Comparison of ENCODE assay signal across 8 cellular contexts in the genomic region with DNA sequence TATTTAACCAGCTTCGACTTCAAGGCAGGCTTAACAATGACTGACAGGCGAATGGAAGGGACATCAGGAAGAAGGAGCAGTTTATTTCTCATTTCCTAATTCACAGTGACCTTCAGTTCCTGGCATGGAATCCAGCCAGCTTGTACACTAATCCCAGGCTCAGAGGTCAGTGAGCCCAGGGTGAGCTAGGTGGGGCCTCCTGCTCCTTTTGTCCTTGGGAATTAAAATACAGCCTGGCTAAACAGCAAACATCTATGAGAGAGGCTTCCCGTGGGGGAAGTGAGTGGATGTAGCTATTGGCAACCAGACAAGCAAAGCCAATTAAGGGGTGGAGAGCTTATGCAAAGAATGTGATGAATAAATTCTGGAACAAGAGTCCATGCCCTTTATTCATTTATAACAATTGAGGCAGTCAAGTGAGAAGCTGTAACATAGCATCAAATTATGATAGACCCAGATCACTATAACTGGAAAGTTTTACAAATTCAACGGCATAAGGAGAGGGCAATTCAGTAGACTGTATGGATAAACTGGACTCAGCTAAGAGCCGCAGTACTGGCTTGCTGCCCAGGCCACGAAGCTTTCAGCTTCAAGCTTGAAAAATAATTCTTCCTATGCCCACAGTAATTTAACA. TPM values are rescaled to one million over a fixed set of nuclear protein-coding genes. Genes with fewer than 3 reads are reported as not detected.
DNase-seq lines count a peak whose midpoint lies in the region; ATAC-seq, FAIRE-seq and TF ChIP-seq lines count a peak whose summit lies in the region.

No MANE protein-coding gene starts in this region.

- no peak for DNase-seq in CD8-positive, alpha-beta memory T cell
- DNase-seq in NCI-H146 treated with DMSO at 0.1 percent for 48 hours (lab: John Stamatoyannopoulos, UW; ENCODE audit: unreplicated experiment) = peak; percentile 73
- peak; percentile 91 for DNase-seq in astrocyte (ENCODE audit: low read depth)
- peak; percentile 85 for DNase-seq in iris pigment epithelial cell (ENCODE audit: low read depth)
- no peak for DNase-seq in ACHN
- no peak for DNase-seq in HEK293T (ENCODE audit: extremely low spot score)

- in situ Hi-C loops in ACHN (cut with HindIII; ENCODE audit: low pct_ligation_motif_present, low pct_unique_long_range_greater_than_20kb, low sequenced_read_pairs) = no loop called here

- CTCF ChIA-PET in CD8-positive, alpha-beta memory T cell (lab: Charles Lee) = interaction anchor here (1.0 to 3.6 kb wide), 8 partner anchors 8 to 60 kb away, joined by 3 to 29 read pairs (median 4); a partner anchor contains a TSS
- CTCF ChIA-PET in HEK293T (lab: Yijun Ruan, JAX) = interaction anchor here (0.6 to 1.2 kb wide), 2 partner anchors 113 to 198 kb away, joined by 3 to 6 read pairs; no protein-coding TSS in a partner anchor

- POLR2A ChIA-PET in CD8-positive, alpha-beta memory T cell (lab: Charles Lee) = interaction anchor here (0.6 to 0.8 kb wide), 3 partner anchors 10 to 60 kb away, joined by 3 to 4 read pairs (median 3); no protein-coding TSS in a partner anchor
- POLR2A ChIA-PET in HEK293T (lab: Yijun Ruan, JAX) = no interaction called here

- no peaks in the 10 kb centered on the region for H3K9me3 Mint-ChIP-seq in CD8-positive, alpha-beta memory T cell
- H3K9me3 Mint-ChIP-seq in astrocyte (ENCODE audit: unreplicated experiment) = no peaks in the 10 kb centered on the region
- H3K9me3 Mint-ChIP-seq in stimulated activated memory B cell treated with anti-CD40 and anti-IgM and Interleukin-4, amounts not matched to agents 10 μg/mL and 1 μg/mL and 100 μg/mL, for 72 hours = no peaks in the 10 kb centered on the region

- no peak for FAIRE-seq in astrocyte (lab: Jason Lieb, UNC)

- ATAC-seq in stimulated activated memory B cell treated with anti-CD40 and anti-IgM and Interleukin-4, amounts not matched to agents 10 μg/mL and 1 μg/mL and 100 μg/mL, for 72 hours = no peak
- no peak for ATAC-seq in HG03280 (IDR thresholded peaks at IDR 0.05; ENCODE audit: unreplicated experiment)

- H3K4me3 Mint-ChIP-seq in CD8-positive, alpha-beta memory T cell = peak overlapping the region in 3 of 7 donors; percentile 10 to 47 (median 41)
- no peak overlapping the region for H3K4me3 Mint-ChIP-seq in astrocyte (ENCODE audit: unreplicated experiment)
- no peak overlapping the region for H3K4me3 Mint-ChIP-seq in stimulated activated memory B cell treated with anti-CD40 and anti-IgM and Interleukin-4, amounts not matched to agents 10 μg/mL and 1 μg/mL and 100 μg/mL, for 72 hours

- peaks cover 93% of the 10 kb centered on the region for H3K4me1 ChIP-seq in CD8-positive, alpha-beta memory T cell (ENCODE audit: insufficient read depth, low read length)
- H3K4me1 ChIP-seq in astrocyte (ENCODE audit: insufficient read depth, low read length) = peaks cover 46% of the 10 kb centered on the region

- H3K9me3 ChIP-seq in CD8-positive, alpha-beta memory T cell (ENCODE audit: low read length) = no peaks in the 10 kb centered on the region
- no peaks in the 10 kb centered on the region for H3K9me3 ChIP-seq in astrocyte (ENCODE audit: insufficient read depth, low read depth, low read length)

- no peaks in the 10 kb centered on the region for H3K27me3 Mint-ChIP-seq in CD8-positive, alpha-beta memory T cell
- H3K27me3 Mint-ChIP-seq in astrocyte (ENCODE audit: low read depth, unreplicated experiment) = no peaks in the 10 kb centered on the region
- no peaks in the 10 kb centered on the region for H3K27me3 Mint-ChIP-seq in stimulated activated memory B cell treated with anti-CD40 and anti-IgM and Interleukin-4, amounts not matched to agents 10 μg/mL and 1 μg/mL and 100 μg/mL, for 72 hours

- peaks cover 91 to 99% (median 93%) of the 10 kb centered on the region in 3 donors for H3K4me1 Mint-ChIP-seq in CD8-positive, alpha-beta memory T cell
- peaks cover 20% of the 10 kb centered on the region for H3K4me1 Mint-ChIP-seq in astrocyte (ENCODE audit: low read depth, unreplicated experiment)
- H3K4me1 Mint-ChIP-seq in stimulated activated memory B cell treated with anti-CD40 and anti-IgM and Interleukin-4, amounts not matched to agents 10 μg/mL and 1 μg/mL and 100 μg/mL, for 72 hours = peaks cover 63% of the 10 kb centered on the region

- H3K4me3 ChIP-seq in CD8-positive, alpha-beta memory T cell (ENCODE audit: low read length) = no peak overlapping the region
- no peak overlapping the region for H3K4me3 ChIP-seq in astrocyte (ENCODE audit: insufficient read depth, low read depth, low read length)

- no peak for TF ChIP-seq CTCF in astrocyte (IDR thresholded peaks at IDR 0.05; ENCODE audit: insufficient read depth, low read depth, low read length)

- H3K4me2 ChIP-seq in astrocyte (ENCODE audit: low read length) = peak overlapping the region; percentile 67

- no peak overlapping the region for H3K27ac ChIP-seq in CD8-positive, alpha-beta memory T cell (ENCODE audit: low read depth, low read length)
- H3K27ac ChIP-seq in astrocyte (ENCODE audit: low read depth, low read length) = peak overlapping the region; percentile 92

- peaks cover 5 to 87% (median 26%) of the 10 kb centered on the region in 3 donors for H3K36me3 Mint-ChIP-seq in CD8-positive, alpha-beta memory T cell
- peaks cover 23% of the 10 kb centered on the region for H3K36me3 Mint-ChIP-seq in astrocyte (ENCODE audit: low read depth, unreplicated experiment)
- peaks cover 81% of the 10 kb centered on the region for H3K36me3 Mint-ChIP-seq in stimulated activated memory B cell treated with anti-CD40 and anti-IgM and Interleukin-4, amounts not matched to agents 10 μg/mL and 1 μg/mL and 100 μg/mL, for 72 hours

- no peaks in the 10 kb centered on the region for H3K27me3 ChIP-seq in CD8-positive, alpha-beta memory T cell (ENCODE audit: insufficient read depth, low read length, poor library complexity, severe bottlenecking)
- no peaks in the 10 kb centered on the region for H3K27me3 ChIP-seq in astrocyte (ENCODE audit: insufficient read depth, low read length)

- H3K27ac Mint-ChIP-seq in CD8-positive, alpha-beta memory T cell = peak overlapping the region; percentile 62 to 93 (median 86)
- H3K27ac Mint-ChIP-seq in astrocyte (ENCODE audit: unreplicated experiment) = peak overlapping the region; percentile 44
- H3K27ac Mint-ChIP-seq in stimulated activated memory B cell treated with anti-CD40 and anti-IgM and Interleukin-4, amounts not matched to agents 10 μg/mL and 1 μg/mL and 100 μg/mL, for 72 hours = peak overlapping the region; percentile 49

- no peaks in the 10 kb centered on the region for H4K20me1 ChIP-seq in astrocyte (ENCODE audit: insufficient read depth, low read length)

- H3K79me2 ChIP-seq in astrocyte (ENCODE audit: insufficient read depth, low read length) = peaks cover 36% of the 10 kb centered on the region

- peaks cover 41% of the 10 kb centered on the region for H3K36me3 ChIP-seq in CD8-positive, alpha-beta memory T cell (ENCODE audit: insufficient read depth, low read length)
- H3K36me3 ChIP-seq in astrocyte (ENCODE audit: insufficient read depth, low read length) = peaks cover 18% of the 10 kb centered on the region

- H2AFZ ChIP-seq in astrocyte (ENCODE audit: low read depth, low read length) = no peak overlapping the region

- H3K9ac ChIP-seq in astrocyte (ENCODE audit: low read length) = peak overlapping the region; percentile 69

TF ChIP-seq in HEK293T, 16 proteins besides CTCF, POLR2A, EP300 and RAD21:
- TF ChIP-seq NFRKB (IDR thresholded peaks at IDR 0.05) (no peak), FOXM1 (IDR thresholded peaks at IDR 0.05; ENCODE audit: borderline replicate concordance) (no peak), L3MBTL2 (conservative IDR thresholded peaks at IDR 0.05) (no peak), ZNF384 (IDR thresholded peaks at IDR 0.05) (no peak), LEF1 (IDR thresholded peaks at IDR 0.05; ENCODE audit: borderline replicate concordance) (no peak), BHLHE40 (IDR thresholded peaks at IDR 0.05; ENCODE audit: borderline replicate concordance) (no peak), ELF4 (IDR thresholded peaks at IDR 0.05) (no peak), FOXK2 (IDR thresholded peaks at IDR 0.05) (no peak), TARDBP (IDR thresholded peaks at IDR 0.05) (no peak), SP1 (IDR thresholded peaks at IDR 0.05) (no peak), HDGF (IDR thresholded peaks at IDR 0.05; ENCODE audit: borderline replicate concordance) (no peak), FOXA1 (IDR thresholded peaks at IDR 0.05) (no peak), SUZ12 (IDR thresholded peaks at IDR 0.05) (no peak)
- TF ChIP-seq, protein P1, sequence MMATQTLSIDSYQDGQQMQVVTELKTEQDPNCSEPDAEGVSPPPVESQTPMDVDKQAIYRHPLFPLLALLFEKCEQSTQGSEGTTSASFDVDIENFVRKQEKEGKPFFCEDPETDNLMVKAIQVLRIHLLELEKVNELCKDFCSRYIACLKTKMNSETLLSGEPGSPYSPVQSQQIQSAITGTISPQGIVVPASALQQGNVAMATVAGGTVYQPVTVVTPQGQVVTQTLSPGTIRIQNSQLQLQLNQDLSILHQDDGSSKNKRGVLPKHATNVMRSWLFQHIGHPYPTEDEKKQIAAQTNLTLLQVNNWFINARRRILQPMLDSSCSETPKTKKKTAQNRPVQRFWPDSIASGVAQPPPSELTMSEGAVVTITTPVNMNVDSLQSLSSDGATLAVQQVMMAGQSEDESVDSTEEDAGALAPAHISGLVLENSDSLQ (IDR thresholded peaks at IDR 0.05) = no peak

RNA-seq across cellular contexts. Expression of a gene that starts 57.1 kb away (rescaled TPM):
- 10 to 100 TPM; 45.5 to 45.8 TPM for total RNA-seq in CD8-positive, alpha-beta memory T cell
- 270 TPM for polyA plus RNA-seq in CD8-positive, alpha-beta memory T cell
- total RNA-seq in astrocyte = 38.4 and 39.1 TPM in 2 replicates

Comparison
In these comparisons a context has a peak if more than half of its experiments do, and no peak if none do; other contexts are left out.
1. DNase-seq: peak in NCI-H146 treated with DMSO at 0.1 percent for 48 hours (single experiment), astrocyte (single experiment) and iris pigment epithelial cell (single experiment); none in CD8-positive, alpha-beta memory T cell (0 of 5), ACHN (single experiment) and HEK293T (single experiment).
2. Peak in every context shown above with its lines, with median percentiles within 50 percentile points of each other: H3K27ac Mint-ChIP-seq.